1 cellular context compared by ENCODE assay signal in the genomic region with DNA sequence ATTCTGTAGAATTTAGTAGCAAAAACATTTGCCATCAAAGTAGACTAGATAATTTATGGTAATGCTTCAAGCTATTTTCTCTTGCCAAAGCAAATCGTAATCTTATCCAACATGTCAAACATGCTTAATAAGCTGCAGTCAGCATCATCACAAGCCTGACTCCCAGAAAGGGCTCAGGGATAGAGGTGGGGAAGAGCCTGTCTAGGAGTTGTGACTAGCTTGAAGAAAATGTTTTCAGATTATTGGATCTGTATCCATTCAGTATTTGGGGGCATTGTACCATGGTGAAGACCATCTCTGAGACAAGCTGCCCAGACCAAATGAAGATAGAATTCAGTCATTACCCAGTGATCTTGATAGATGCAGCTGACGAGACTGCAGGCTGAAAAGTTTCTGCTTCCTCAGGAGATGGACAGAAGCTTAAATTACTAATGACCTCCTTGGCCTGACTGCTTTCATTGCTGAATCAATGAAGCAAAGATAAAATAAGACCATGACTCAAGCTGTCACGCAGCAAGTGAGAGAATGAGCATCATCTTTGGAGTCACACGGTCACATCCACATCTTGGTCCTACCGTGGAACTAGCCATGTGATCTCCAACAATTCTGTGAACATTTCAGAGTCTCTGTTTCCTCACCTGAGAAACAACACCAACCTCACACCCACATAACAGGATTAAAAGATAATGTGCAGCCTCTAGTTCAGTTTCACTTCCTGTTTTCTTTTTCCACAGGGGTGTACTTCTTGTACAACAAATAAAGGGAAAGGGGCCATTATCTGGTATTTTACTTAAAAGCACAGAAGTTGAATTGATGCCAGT.
TF ChIP-seq lines count a peak whose summit lies in the region.

No MANE protein-coding gene starts in this region.

TF ChIP-seq in K562, 482 proteins besides CTCF, POLR2A, EP300 and RAD21:
- TF ChIP-seq SMAD1 (IDR thresholded peaks at IDR 0.05; ENCODE audit: low read depth, low read length, partially characterized antibody) (no peak), MEIS2 (IDR thresholded peaks at IDR 0.05; ENCODE audit: partially characterized antibody) (peak; percentile 64), CXXC5 (CRISPR knock-in tag; IDR thresholded peaks at IDR 0.05) (0 out of 2 replicates have a peak, but pooled peaks have one; percentile 16), L3MBTL2 (IDR thresholded peaks at IDR 0.05) (peak; percentile 35; the same call in 1 of the 2 replicates), CTBP1 (IDR thresholded peaks at IDR 0.05; ENCODE audit: borderline replicate concordance) (peak; percentile 70; the same call in 1 of the 2 replicates), RCOR1 (IDR thresholded peaks at IDR 0.05; ENCODE audit: borderline replicate concordance in 1 of 2, low read depth in 2 of 2, low read length in 2 of 2) (peak in 1 of 2 experiments; percentile 22; a peak in 1 of 4 replicates), PHTF2 (CRISPR knock-in tag; IDR thresholded peaks at IDR 0.05) (no peak), FOXK2 (conservative IDR thresholded peaks at IDR 0.05 in 1 of 2, IDR thresholded peaks at IDR 0.05 in 1 of 2; ENCODE audit: low read depth in 2 of 2) (0 out of 4 replicates have a peak, but pooled peaks have one; percentile 38 to 44), LEF1 (IDR thresholded peaks at IDR 0.05) (no peak), KAT7 (CRISPR knock-in tag; IDR thresholded peaks at IDR 0.05; ENCODE audit: borderline replicate concordance) (no peak), ETS2 (tag; IDR thresholded peaks at IDR 0.05; ENCODE audit: borderline replicate concordance, poor library complexity, severe bottlenecking) (no peak), TCF15 (CRISPR knock-in tag; IDR thresholded peaks at IDR 0.05) (no peak), FOXA1 (IDR thresholded peaks at IDR 0.05; ENCODE audit: borderline replicate concordance) (no peak), TRIM24 (IDR thresholded peaks at IDR 0.05) (no peak), HDAC6 (IDR thresholded peaks at IDR 0.05; ENCODE audit: low read depth, low read length) (no peak), ZNF507 (tag; conservative IDR thresholded peaks at IDR 0.05) (no peak), SRSF1 (IDR thresholded peaks at IDR 0.05; ENCODE audit: low read depth, low read length) (no peak), HDAC2 (IDR thresholded peaks at IDR 0.05) (0 out of 2 replicates have a peak, but pooled peaks have one; percentile 19), NRF1 (conservative IDR thresholded peaks at IDR 0.05 in 1 of 2, IDR thresholded peaks at IDR 0.05 in 1 of 2) (0 out of 4 replicates have a peak, but pooled peaks of 1 of the 2 experiments have one; percentile 17), ETS1 (conservative IDR thresholded peaks at IDR 0.05; ENCODE audit: control insufficient read depth, low read depth, low read length) (no peak), HEY1 (CRISPR knock-in tag; IDR thresholded peaks at IDR 0.05; ENCODE audit: borderline replicate concordance) (no peak), USF2 (CRISPR knock-in tag; IDR thresholded peaks at IDR 0.05) (no peak), MTA3 (IDR thresholded peaks at IDR 0.05; ENCODE audit: borderline replicate concordance) (0 out of 2 replicates have a peak, but pooled peaks have one; percentile 30), ZEB2 (IDR thresholded peaks at IDR 0.05) (peak; percentile 46; the same call in 1 of the 2 replicates), ZNF584 (CRISPR knock-in tag; IDR thresholded peaks at IDR 0.05; ENCODE audit: low read depth) (no peak), EGR1 (conservative IDR thresholded peaks at IDR 0.05) (peak; percentile 67; the same call in 1 of the 2 replicates), CEBPB (tag; IDR thresholded peaks at IDR 0.05) (no peak), ELF1 (tag; IDR thresholded peaks at IDR 0.05) (0 out of 2 replicates have a peak, but pooled peaks have one; percentile 34), ATF1 (CRISPR knock-in tag; IDR thresholded peaks at IDR 0.05) (no peak), ATF1 (tag; IDR thresholded peaks at IDR 0.05) (peak; percentile 41), KAT2B (IDR thresholded peaks at IDR 0.05; ENCODE audit: low read depth, low read length) (no peak), PHF20 (IDR thresholded peaks at IDR 0.05; ENCODE audit: partially characterized antibody) (no peak), ZSCAN32 (CRISPR knock-in tag; IDR thresholded peaks at IDR 0.05) (no peak), REST (CRISPR knock-in tag; IDR thresholded peaks at IDR 0.05; ENCODE audit: low read depth) (no peak), ZNF263 (CRISPR knock-in tag; IDR thresholded peaks at IDR 0.05; ENCODE audit: borderline replicate concordance) (no peak), YY1 (IDR thresholded peaks at IDR 0.05; ENCODE audit: borderline replicate concordance in 1 of 3, control insufficient read depth in 1 of 3, extremely low read depth in 1 of 3, insufficient read depth in 3 of 3, insufficient read length in 1 of 3, insufficient replicate concordance in 2 of 3, low read depth in 1 of 3, low read length in 2 of 3) (no peak), TEAD4 (IDR thresholded peaks at IDR 0.05; ENCODE audit: low read length) (peak; percentile 9; the same call in 1 of the 2 replicates), TEAD4 (CRISPR knock-in tag; IDR thresholded peaks at IDR 0.05; ENCODE audit: borderline replicate concordance) (no peak), SPI1 (IDR thresholded peaks at IDR 0.05; ENCODE audit: borderline replicate concordance, low read depth, low read length) (peak; percentile 96), FOSL1 (tag; conservative IDR thresholded peaks at IDR 0.05) (0 out of 2 replicates have a peak, but pooled peaks have one; percentile 35), CHAMP1 (IDR thresholded peaks at IDR 0.05) (no peak), SOX6 (IDR thresholded peaks at IDR 0.05) (no peak), PHB2 (IDR thresholded peaks at IDR 0.05; ENCODE audit: low read depth) (no peak)
- TF ChIP-seq, protein P1, sequence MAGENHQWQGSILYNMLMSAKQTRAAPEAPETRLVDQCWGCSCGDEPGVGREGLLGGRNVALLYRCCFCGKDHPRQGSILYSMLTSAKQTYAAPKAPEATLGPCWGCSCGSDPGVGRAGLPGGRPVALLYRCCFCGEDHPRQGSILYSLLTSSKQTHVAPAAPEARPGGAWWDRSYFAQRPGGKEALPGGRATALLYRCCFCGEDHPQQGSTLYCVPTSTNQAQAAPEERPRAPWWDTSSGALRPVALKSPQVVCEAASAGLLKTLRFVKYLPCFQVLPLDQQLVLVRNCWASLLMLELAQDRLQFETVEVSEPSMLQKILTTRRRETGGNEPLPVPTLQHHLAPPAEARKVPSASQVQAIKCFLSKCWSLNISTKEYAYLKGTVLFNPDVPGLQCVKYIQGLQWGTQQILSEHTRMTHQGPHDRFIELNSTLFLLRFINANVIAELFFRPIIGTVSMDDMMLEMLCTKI (IDR thresholded peaks at IDR 0.05; ENCODE audit: partially characterized antibody): no peak
- TF ChIP-seq, protein P2, sequence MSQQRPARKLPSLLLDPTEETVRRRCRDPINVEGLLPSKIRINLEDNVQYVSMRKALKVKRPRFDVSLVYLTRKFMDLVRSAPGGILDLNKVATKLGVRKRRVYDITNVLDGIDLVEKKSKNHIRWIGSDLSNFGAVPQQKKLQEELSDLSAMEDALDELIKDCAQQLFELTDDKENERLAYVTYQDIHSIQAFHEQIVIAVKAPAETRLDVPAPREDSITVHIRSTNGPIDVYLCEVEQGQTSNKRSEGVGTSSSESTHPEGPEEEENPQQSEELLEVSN (IDR thresholded peaks at IDR 0.05; ENCODE audit: borderline replicate concordance in 1 of 2, extremely low read depth in 1 of 2, insufficient read depth in 1 of 2, insufficient read length in 1 of 2, low read depth in 1 of 2, low read length in 1 of 2, poor library complexity in 1 of 2, severe bottlenecking in 1 of 2): no peak
- TF ChIP-seq, protein P3, sequence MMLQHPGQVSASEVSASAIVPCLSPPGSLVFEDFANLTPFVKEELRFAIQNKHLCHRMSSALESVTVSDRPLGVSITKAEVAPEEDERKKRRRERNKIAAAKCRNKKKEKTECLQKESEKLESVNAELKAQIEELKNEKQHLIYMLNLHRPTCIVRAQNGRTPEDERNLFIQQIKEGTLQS (IDR thresholded peaks at IDR 0.05): peak; percentile 62; the same call in 1 of the 2 replicates
- TF ChIP-seq, protein P3 (CRISPR knock-in tag; conservative IDR thresholded peaks at IDR 0.05): no peak
- TF ChIP-seq, protein P4, sequence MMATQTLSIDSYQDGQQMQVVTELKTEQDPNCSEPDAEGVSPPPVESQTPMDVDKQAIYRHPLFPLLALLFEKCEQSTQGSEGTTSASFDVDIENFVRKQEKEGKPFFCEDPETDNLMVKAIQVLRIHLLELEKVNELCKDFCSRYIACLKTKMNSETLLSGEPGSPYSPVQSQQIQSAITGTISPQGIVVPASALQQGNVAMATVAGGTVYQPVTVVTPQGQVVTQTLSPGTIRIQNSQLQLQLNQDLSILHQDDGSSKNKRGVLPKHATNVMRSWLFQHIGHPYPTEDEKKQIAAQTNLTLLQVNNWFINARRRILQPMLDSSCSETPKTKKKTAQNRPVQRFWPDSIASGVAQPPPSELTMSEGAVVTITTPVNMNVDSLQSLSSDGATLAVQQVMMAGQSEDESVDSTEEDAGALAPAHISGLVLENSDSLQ (IDR thresholded peaks at IDR 0.05): peak; percentile 49; the same call in 1 of the 2 replicates
